ENCODE assay signal across 8 cellular contexts in genomic region chr4:169984745-169985144, GRCh38.
"Had no signal": no experiment of that assay in that cellular context is flagged by ENCODE, and none has a peak within 500 bp of the region (broad histone marks: within the 10 kb centered on the region; RNA-seq: fewer than 3 reads in every experiment).

No MANE protein-coding gene starts in this region.

- H3K4me2 ChIP-seq: GM23338 had no signal

- ATAC-seq: GM23338, K562 had no signal

- DNase-seq: H9, HCEC 1CT, KG1 had no signal

- H3K9me3 Mint-ChIP-seq: GM23338, H9 had no signal

- H2AFZ ChIP-seq: GM23338 had no signal

- H3K4me3 ChIP-seq: GM23338, K562 had no signal

- H3K27ac Mint-ChIP-seq: GM23338, H9 had no signal

- FAIRE-seq: H1, H54, HTR-8/SVneo, K562 had no signal

- H3K4me3 Mint-ChIP-seq: GM23338, H9 had no signal
